In the genomic region with DNA sequence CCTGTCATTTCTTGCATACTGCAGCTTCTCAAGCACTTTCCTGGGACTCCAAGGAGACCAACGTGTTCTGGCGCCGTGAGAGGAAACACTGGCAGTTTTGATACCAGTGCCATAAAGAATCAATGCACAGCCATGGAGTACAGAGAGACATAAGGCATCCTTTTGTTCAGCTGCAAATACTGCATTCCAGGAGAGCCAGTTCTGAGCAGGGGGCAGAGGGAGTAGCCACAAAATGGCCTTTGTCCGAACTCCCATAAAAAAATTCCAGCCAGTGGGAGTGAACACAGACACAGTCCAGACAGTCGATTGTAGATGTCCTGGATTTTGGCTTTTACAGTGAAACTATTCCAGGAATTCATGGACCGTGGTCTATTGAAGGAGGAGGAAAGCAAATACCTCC, we compare ENCODE assay signal across 1 cellular context.
A peak's percentile ranks its signal among the peaks of the same experiment; 100 is the strongest.
TF ChIP-seq lines count a peak whose summit lies in the region.

No MANE protein-coding gene starts in this region.

TF ChIP-seq in HepG2, 621 proteins besides CTCF, POLR2A, EP300 and RAD21 (continued from another document and continues in another):
- TF ChIP-seq, protein P1, sequence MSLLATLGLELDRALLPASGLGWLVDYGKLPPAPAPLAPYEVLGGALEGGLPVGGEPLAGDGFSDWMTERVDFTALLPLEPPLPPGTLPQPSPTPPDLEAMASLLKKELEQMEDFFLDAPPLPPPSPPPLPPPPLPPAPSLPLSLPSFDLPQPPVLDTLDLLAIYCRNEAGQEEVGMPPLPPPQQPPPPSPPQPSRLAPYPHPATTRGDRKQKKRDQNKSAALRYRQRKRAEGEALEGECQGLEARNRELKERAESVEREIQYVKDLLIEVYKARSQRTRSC (CRISPR knock-in tag; IDR thresholded peaks at IDR 0.05; ENCODE audit: low read depth), result no peak
- TF ChIP-seq, protein P2, sequence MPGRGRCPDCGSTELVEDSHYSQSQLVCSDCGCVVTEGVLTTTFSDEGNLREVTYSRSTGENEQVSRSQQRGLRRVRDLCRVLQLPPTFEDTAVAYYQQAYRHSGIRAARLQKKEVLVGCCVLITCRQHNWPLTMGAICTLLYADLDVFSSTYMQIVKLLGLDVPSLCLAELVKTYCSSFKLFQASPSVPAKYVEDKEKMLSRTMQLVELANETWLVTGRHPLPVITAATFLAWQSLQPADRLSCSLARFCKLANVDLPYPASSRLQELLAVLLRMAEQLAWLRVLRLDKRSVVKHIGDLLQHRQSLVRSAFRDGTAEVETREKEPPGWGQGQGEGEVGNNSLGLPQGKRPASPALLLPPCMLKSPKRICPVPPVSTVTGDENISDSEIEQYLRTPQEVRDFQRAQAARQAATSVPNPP (CRISPR knock-in tag; IDR thresholded peaks at IDR 0.05), result no peak
- TF ChIP-seq, protein P3, sequence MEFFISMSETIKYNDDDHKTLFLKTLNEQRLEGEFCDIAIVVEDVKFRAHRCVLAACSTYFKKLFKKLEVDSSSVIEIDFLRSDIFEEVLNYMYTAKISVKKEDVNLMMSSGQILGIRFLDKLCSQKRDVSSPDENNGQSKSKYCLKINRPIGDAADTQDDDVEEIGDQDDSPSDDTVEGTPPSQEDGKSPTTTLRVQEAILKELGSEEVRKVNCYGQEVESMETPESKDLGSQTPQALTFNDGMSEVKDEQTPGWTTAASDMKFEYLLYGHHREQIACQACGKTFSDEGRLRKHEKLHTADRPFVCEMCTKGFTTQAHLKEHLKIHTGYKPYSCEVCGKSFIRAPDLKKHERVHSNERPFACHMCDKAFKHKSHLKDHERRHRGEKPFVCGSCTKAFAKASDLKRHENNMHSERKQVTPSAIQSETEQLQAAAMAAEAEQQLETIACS (CRISPR knock-in tag; IDR thresholded peaks at IDR 0.05), result no peak
- TF ChIP-seq KLF16 (CRISPR knock-in tag; IDR thresholded peaks at IDR 0.05) (no peak), PCBP2 (optimal IDR thresholded peaks at IDR 0.05; ENCODE audit: low read depth, low read length, poor library complexity, severe bottlenecking) (no peak), SMAD1 (CRISPR knock-in tag; IDR thresholded peaks at IDR 0.05; ENCODE audit: borderline replicate concordance, low read depth) (no peak), ZNF326 (CRISPR knock-in tag; IDR thresholded peaks at IDR 0.05; ENCODE audit: borderline replicate concordance) (no peak), SMYD3 (CRISPR knock-in tag; IDR thresholded peaks at IDR 0.05) (no peak), FOXO1 (CRISPR knock-in tag; IDR thresholded peaks at IDR 0.05) (no peak), CEBPG (CRISPR knock-in tag; IDR thresholded peaks at IDR 0.05) (0 out of 2 replicates have a peak, but pooled peaks have one; percentile 7), PAX8 (CRISPR knock-in tag; IDR thresholded peaks at IDR 0.05; ENCODE audit: borderline replicate concordance) (no peak), PHF21A (CRISPR knock-in tag; IDR thresholded peaks at IDR 0.05) (peak; percentile 68; the same call in 1 of the 2 replicates), SRF (IDR thresholded peaks at IDR 0.05; ENCODE audit: low read depth, low read length) (peak; percentile 91), YEATS2 (CRISPR knock-in tag; IDR thresholded peaks at IDR 0.05; ENCODE audit: borderline replicate concordance) (no peak), NR2F1 (CRISPR knock-in tag; IDR thresholded peaks at IDR 0.05) (no peak), TOE1 (CRISPR knock-in tag; IDR thresholded peaks at IDR 0.05) (no peak), LCORL (IDR thresholded peaks at IDR 0.05) (peak; percentile 54; the same call in 1 of the 2 replicates), LCORL (CRISPR knock-in tag; IDR thresholded peaks at IDR 0.05) (peak; percentile 53), MYNN (CRISPR knock-in tag; IDR thresholded peaks at IDR 0.05; ENCODE audit: low read depth) (no peak), HMG20A (CRISPR knock-in tag; IDR thresholded peaks at IDR 0.05; ENCODE audit: borderline replicate concordance) (no peak), ZNF350 (CRISPR knock-in tag; IDR thresholded peaks at IDR 0.05; ENCODE audit: borderline replicate concordance, low read depth) (no peak), RFXAP (CRISPR knock-in tag; IDR thresholded peaks at IDR 0.05; ENCODE audit: borderline replicate concordance) (no peak), ZNF780A (CRISPR knock-in tag; IDR thresholded peaks at IDR 0.05) (no peak), ZNF879 (CRISPR knock-in tag; IDR thresholded peaks at IDR 0.05) (no peak), ZBTB8A (CRISPR knock-in tag; IDR thresholded peaks at IDR 0.05; ENCODE audit: borderline replicate concordance, low read depth) (no peak), NONO (IDR thresholded peaks at IDR 0.05) (no peak), NONO (CRISPR knock-in tag; conservative IDR thresholded peaks at IDR 0.05) (no peak), BCL6 (CRISPR knock-in tag; IDR thresholded peaks at IDR 0.05) (0 out of 2 replicates have a peak, but pooled peaks have one; percentile 20), CHD4 (IDR thresholded peaks at IDR 0.05; ENCODE audit: borderline replicate concordance, low read length) (no peak; the same call in 1 of the 2 replicates), HOXA9 (CRISPR knock-in tag; IDR thresholded peaks at IDR 0.05; ENCODE audit: borderline replicate concordance) (no peak), ZBTB38 (CRISPR knock-in tag; IDR thresholded peaks at IDR 0.05) (no peak), PLRG1 (conservative IDR thresholded peaks at IDR 0.05) (no peak), SOX13 (IDR thresholded peaks at IDR 0.05) (0 out of 2 replicates have a peak, but pooled peaks have one; percentile 36), SOX13 (CRISPR knock-in tag; conservative IDR thresholded peaks at IDR 0.05 in 1 of 2, IDR thresholded peaks at IDR 0.05 in 1 of 2) (peak in 1 of 2 experiments; percentile 83; a peak in 2 of 4 replicates), SIX1 (CRISPR knock-in tag; IDR thresholded peaks at IDR 0.05; ENCODE audit: borderline replicate concordance) (0 out of 2 replicates have a peak, but pooled peaks have one; percentile 15), HOXA3 (CRISPR knock-in tag; IDR thresholded peaks at IDR 0.05) (peak; percentile 48; the same call in 1 of the 2 replicates), HNF4A (CRISPR knock-in tag; IDR thresholded peaks at IDR 0.05) (peak; percentile 56), ZBTB21 (CRISPR knock-in tag; IDR thresholded peaks at IDR 0.05) (no peak), TCF7L2 (IDR thresholded peaks at IDR 0.05; ENCODE audit: low read depth, low read length) (no peak), ELF3 (CRISPR knock-in tag; IDR thresholded peaks at IDR 0.05) (0 out of 2 replicates have a peak, but pooled peaks have one; percentile 12), ARID2 (CRISPR knock-in tag; IDR thresholded peaks at IDR 0.05; ENCODE audit: borderline replicate concordance) (no peak), KLF15 (CRISPR knock-in tag; IDR thresholded peaks at IDR 0.05; ENCODE audit: borderline replicate concordance) (no peak), ZNF569 (CRISPR knock-in tag; IDR thresholded peaks at IDR 0.05; ENCODE audit: borderline replicate concordance) (no peak), ZNF883 (CRISPR knock-in tag; IDR thresholded peaks at IDR 0.05; ENCODE audit: not compliant biosample characterization) (no peak), STAG1 (CRISPR knock-in tag; IDR thresholded peaks at IDR 0.05) (no peak), TSC22D2 (CRISPR knock-in tag; IDR thresholded peaks at IDR 0.05; ENCODE audit: borderline replicate concordance) (no peak), CEBPB (IDR thresholded peaks at IDR 0.05; ENCODE audit: borderline replicate concordance, low read depth, low read length) (no peak)
- TF ChIP-seq, protein P4, sequence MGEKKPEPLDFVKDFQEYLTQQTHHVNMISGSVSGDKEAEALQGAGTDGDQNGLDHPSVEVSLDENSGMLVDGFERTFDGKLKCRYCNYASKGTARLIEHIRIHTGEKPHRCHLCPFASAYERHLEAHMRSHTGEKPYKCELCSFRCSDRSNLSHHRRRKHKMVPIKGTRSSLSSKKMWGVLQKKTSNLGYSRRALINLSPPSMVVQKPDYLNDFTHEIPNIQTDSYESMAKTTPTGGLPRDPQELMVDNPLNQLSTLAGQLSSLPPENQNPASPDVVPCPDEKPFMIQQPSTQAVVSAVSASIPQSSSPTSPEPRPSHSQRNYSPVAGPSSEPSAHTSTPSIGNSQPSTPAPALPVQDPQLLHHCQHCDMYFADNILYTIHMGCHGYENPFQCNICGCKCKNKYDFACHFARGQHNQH (CRISPR knock-in tag; IDR thresholded peaks at IDR 0.05), result no peak
- TF ChIP-seq, protein P5, sequence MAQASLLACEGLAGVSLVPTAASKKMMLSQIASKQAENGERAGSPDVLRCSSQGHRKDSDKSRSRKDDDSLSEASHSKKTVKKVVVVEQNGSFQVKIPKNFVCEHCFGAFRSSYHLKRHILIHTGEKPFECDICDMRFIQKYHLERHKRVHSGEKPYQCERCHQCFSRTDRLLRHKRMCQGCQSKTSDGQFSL (CRISPR knock-in tag; IDR thresholded peaks at IDR 0.05), result no peak
- TF ChIP-seq, protein P6, sequence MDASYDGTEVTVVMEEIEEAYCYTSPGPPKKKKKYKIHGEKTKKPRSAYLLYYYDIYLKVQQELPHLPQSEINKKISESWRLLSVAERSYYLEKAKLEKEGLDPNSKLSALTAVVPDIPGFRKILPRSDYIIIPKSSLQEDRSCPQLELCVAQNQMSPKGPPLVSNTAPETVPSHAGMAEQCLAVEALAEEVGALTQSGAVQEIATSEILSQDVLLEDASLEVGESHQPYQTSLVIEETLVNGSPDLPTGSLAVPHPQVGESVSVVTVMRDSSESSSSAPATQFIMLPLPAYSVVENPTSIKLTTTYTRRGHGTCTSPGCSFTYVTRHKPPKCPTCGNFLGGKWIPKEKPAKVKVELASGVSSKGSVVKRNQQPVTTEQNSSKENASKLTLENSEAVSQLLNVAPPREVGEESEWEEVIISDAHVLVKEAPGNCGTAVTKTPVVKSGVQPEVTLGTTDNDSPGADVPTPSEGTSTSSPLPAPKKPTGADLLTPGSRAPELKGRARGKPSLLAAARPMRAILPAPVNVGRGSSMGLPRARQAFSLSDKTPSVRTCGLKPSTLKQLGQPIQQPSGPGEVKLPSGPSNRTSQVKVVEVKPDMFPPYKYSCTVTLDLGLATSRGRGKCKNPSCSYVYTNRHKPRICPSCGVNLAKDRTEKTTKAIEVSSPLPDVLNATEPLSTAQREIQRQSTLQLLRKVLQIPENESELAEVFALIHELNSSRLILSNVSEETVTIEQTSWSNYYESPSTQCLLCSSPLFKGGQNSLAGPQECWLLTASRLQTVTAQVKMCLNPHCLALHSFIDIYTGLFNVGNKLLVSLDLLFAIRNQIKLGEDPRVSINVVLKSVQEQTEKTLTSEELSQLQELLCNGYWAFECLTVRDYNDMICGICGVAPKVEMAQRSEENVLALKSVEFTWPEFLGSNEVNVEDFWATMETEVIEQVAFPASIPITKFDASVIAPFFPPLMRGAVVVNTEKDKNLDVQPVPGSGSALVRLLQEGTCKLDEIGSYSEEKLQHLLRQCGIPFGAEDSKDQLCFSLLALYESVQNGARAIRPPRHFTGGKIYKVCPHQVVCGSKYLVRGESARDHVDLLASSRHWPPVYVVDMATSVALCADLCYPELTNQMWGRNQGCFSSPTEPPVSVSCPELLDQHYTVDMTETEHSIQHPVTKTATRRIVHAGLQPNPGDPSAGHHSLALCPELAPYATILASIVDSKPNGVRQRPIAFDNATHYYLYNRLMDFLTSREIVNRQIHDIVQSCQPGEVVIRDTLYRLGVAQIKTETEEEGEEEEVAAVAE (CRISPR knock-in tag; IDR thresholded peaks at IDR 0.05; ENCODE audit: borderline replicate concordance), result no peak
- TF ChIP-seq, protein P7, sequence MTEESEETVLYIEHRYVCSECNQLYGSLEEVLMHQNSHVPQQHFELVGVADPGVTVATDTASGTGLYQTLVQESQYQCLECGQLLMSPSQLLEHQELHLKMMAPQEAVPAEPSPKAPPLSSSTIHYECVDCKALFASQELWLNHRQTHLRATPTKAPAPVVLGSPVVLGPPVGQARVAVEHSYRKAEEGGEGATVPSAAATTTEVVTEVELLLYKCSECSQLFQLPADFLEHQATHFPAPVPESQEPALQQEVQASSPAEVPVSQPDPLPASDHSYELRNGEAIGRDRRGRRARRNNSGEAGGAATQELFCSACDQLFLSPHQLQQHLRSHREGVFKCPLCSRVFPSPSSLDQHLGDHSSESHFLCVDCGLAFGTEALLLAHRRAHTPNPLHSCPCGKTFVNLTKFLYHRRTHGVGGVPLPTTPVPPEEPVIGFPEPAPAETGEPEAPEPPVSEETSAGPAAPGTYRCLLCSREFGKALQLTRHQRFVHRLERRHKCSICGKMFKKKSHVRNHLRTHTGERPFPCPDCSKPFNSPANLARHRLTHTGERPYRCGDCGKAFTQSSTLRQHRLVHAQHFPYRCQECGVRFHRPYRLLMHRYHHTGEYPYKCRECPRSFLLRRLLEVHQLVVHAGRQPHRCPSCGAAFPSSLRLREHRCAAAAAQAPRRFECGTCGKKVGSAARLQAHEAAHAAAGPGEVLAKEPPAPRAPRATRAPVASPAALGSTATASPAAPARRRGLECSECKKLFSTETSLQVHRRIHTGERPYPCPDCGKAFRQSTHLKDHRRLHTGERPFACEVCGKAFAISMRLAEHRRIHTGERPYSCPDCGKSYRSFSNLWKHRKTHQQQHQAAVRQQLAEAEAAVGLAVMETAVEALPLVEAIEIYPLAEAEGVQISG (CRISPR knock-in tag; IDR thresholded peaks at IDR 0.05), result no peak
- TF ChIP-seq, protein P8, sequence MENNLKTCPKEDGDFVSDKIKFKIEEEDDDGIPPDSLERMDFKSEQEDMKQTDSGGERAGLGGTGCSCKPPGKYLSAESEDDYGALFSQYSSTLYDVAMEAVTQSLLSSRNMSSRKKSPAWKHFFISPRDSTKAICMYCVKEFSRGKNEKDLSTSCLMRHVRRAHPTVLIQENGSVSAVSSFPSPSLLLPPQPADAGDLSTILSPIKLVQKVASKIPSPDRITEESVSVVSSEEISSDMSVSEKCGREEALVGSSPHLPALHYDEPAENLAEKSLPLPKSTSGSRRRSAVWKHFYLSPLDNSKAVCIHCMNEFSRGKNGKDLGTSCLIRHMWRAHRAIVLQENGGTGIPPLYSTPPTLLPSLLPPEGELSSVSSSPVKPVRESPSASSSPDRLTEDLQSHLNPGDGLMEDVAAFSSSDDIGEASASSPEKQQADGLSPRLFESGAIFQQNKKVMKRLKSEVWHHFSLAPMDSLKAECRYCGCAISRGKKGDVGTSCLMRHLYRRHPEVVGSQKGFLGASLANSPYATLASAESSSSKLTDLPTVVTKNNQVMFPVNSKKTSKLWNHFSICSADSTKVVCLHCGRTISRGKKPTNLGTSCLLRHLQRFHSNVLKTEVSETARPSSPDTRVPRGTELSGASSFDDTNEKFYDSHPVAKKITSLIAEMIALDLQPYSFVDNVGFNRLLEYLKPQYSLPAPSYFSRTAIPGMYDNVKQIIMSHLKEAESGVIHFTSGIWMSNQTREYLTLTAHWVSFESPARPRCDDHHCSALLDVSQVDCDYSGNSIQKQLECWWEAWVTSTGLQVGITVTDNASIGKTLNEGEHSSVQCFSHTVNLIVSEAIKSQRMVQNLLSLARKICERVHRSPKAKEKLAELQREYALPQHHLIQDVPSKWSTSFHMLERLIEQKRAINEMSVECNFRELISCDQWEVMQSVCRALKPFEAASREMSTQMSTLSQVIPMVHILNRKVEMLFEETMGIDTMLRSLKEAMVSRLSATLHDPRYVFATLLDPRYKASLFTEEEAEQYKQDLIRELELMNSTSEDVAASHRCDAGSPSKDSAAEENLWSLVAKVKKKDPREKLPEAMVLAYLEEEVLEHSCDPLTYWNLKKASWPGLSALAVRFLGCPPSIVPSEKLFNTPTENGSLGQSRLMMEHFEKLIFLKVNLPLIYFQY (CRISPR knock-in tag; IDR thresholded peaks at IDR 0.05; ENCODE audit: borderline replicate concordance), result no peak
